Comparison of ENCODE assay signal across 9 cellular contexts in the genomic region with DNA sequence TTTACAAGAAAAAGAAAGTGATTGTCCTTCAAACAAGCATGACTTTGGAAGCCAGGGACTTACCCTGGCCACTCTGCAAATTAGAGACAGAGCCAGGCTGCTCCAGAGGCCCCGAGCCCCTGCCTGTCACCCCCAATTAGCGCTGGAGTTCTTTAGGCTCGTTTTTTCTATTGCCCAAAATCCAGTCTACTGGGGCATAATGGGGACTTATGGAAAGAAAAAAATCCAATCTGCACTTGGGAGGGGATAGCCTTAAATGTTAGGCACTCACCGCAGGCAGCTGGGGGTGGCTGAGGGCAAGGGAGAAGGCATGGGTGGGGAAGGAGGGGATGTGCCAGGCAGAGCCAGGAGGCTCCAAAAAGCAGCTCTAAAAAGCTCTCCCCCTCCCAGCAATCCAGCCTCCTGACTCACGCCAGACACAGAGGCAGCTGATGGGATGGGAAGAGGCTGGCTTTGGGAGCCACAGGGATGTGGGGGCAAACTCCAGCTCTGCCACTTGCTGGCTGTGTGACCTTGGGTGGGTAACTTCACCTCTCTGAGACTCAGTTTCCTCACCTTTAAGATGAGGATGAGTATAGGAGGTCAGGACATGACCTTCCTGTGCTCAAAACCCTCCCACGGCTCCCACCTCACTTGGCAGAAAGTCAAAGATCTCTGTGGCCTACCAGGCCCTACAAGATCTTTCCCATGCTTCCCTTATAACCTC.
DNase-seq lines count a peak whose midpoint lies in the region; ATAC-seq and TF ChIP-seq lines count a peak whose summit lies in the region.
"Had no signal": no experiment of that assay in that cellular context is flagged by ENCODE, and none has a peak within 500 bp of the region (broad histone marks: within the 10 kb centered on the region; RNA-seq: fewer than 3 reads in every experiment).

No MANE protein-coding gene starts in this region.

- 40% methylated on average over 5 of the region's 6 CpGs for WGBS in right lobe of liver (ENCODE audit: insufficient coverage, low coverage, low lambda C conversion rate, missing lambda C conversion rate)
- 48 to 56% methylated on average over 6 of the region's 6 CpGs for WGBS in tibial nerve, 2 donors

- H3K36me3 Mint-ChIP-seq in activated naive CD4-positive, alpha-beta T cell treated with anti-CD3 and anti-CD28 coated beads for 36 hours (ENCODE audit: low read depth), result no peaks in the 10 kb centered on the region
- no peaks in the 10 kb centered on the region for H3K36me3 Mint-ChIP-seq in activated naive CD8-positive, alpha-beta T cell

- H3K27me3 Mint-ChIP-seq in activated naive CD4-positive, alpha-beta T cell treated with anti-CD3 and anti-CD28 coated beads for 36 hours (ENCODE audit: low read depth), result no peaks in the 10 kb centered on the region
- H3K27me3 Mint-ChIP-seq in activated naive CD8-positive, alpha-beta T cell, result no peaks in the 10 kb centered on the region

- no peaks in the 10 kb centered on the region for H3K4me1 ChIP-seq in right lobe of liver
- peaks cover 0 to 45% (median 15%) of the 10 kb centered on the region in 4 donors for H3K4me1 ChIP-seq in tibial nerve

- peak; percentile 37 for DNase-seq in activated naive CD4-positive, alpha-beta T cell treated with anti-CD3 and anti-CD28 coated beads for 36 hours
- no peak for DNase-seq in activated naive CD4-positive, alpha-beta T cell (lab: John Stamatoyannopoulos, UW)
- DNase-seq in right lobe of liver, result no peak
- no peak for DNase-seq in tibial nerve (ENCODE audit: low spot score in 2 of 2)
- DNase-seq in RKO (ENCODE audit: low spot score), result no peak
- DNase-seq: SW 1271 had no signal

- H3K27ac Mint-ChIP-seq in activated naive CD4-positive, alpha-beta T cell treated with anti-CD3 and anti-CD28 coated beads for 36 hours, result peak overlapping the region; percentile 92
- H3K27ac Mint-ChIP-seq in activated naive CD8-positive, alpha-beta T cell, result peak overlapping the region; percentile 95

- intact Hi-C loops in activated naive CD4-positive, alpha-beta T cell treated with anti-CD3 and anti-CD28 coated beads for 36 hours (cut with micrococcal nuclease), result loop anchor here (1.0 to 5.0 kb wide), 7 partner anchors 10 to 231 kb away; a partner anchor contains a TSS
- intact Hi-C loops in right lobe of liver (cut with DNase I), result no loop called here

- TF ChIP-seq POLR2A in right lobe of liver (IDR thresholded peaks at IDR 0.05), result no peak
- no peak for TF ChIP-seq POLR2A in tibial nerve (IDR thresholded peaks at IDR 0.05)

- peaks cover 36% of the 10 kb centered on the region for H3K4me1 Mint-ChIP-seq in activated naive CD4-positive, alpha-beta T cell treated with anti-CD3 and anti-CD28 coated beads for 36 hours (ENCODE audit: low read depth)
- peaks cover 26% of the 10 kb centered on the region for H3K4me1 Mint-ChIP-seq in activated naive CD8-positive, alpha-beta T cell (ENCODE audit: low read depth)

- no peak for TF ChIP-seq CTCF in right lobe of liver (IDR thresholded peaks at IDR 0.05)
- TF ChIP-seq CTCF in tibial nerve (IDR thresholded peaks at IDR 0.05), result no peak

- H3K36me3 ChIP-seq in right lobe of liver (no peaks in the 10 kb centered on the region), tibial nerve (no peaks in the 10 kb centered on the region)

- peak overlapping the region; percentile 53 for H3K4me3 Mint-ChIP-seq in activated naive CD4-positive, alpha-beta T cell treated with anti-CD3 and anti-CD28 coated beads for 36 hours
- H3K4me3 Mint-ChIP-seq in activated naive CD8-positive, alpha-beta T cell, result peak overlapping the region; percentile 66

- CTCF ChIA-PET in activated naive CD4-positive, alpha-beta T cell treated with anti-CD3 and anti-CD28 coated beads for 36 hours (lab: Charles Lee), result interaction anchor here (0.5 to 1.6 kb wide), 5 partner anchors 10 to 147 kb away, joined by 3 to 4 read pairs (median 3); no protein-coding TSS in a partner anchor

- H3K9me3 Mint-ChIP-seq in activated naive CD4-positive, alpha-beta T cell treated with anti-CD3 and anti-CD28 coated beads for 36 hours, result no peaks in the 10 kb centered on the region
- no peaks in the 10 kb centered on the region for H3K9me3 Mint-ChIP-seq in activated naive CD8-positive, alpha-beta T cell (ENCODE audit: low read depth)

- no peaks in the 10 kb centered on the region for H3K9me3 ChIP-seq in right lobe of liver
- no peaks in the 10 kb centered on the region for H3K9me3 ChIP-seq in tibial nerve

- H3K4me3 ChIP-seq in right lobe of liver (no peak overlapping the region), tibial nerve (peak overlapping the region in 3 of 4 donors; percentile 3 to 13 (median 12))

- peak overlapping the region in 2 of 3 donors; percentile 21 to 48 for H3K27ac ChIP-seq in right lobe of liver
- peak overlapping the region; percentile 48 to 82 (median 68) for H3K27ac ChIP-seq in tibial nerve

- no peak for TF ChIP-seq EP300 in tibial nerve (IDR thresholded peaks at IDR 0.05)

- ATAC-seq in right lobe of liver (no peak), HG02938 (IDR thresholded peaks at IDR 0.05; ENCODE audit: unreplicated experiment) (no peak), HG03135 (IDR thresholded peaks at IDR 0.05; ENCODE audit: unreplicated experiment) (no peak)

- no peaks in the 10 kb centered on the region for H3K27me3 ChIP-seq in right lobe of liver
- H3K27me3 ChIP-seq in tibial nerve, result no peaks in the 10 kb centered on the region

Comparison
In these comparisons a context has a peak if more than half of its experiments do, and no peak if none do; other contexts are left out.
1. H3K4me3 ChIP-seq: peak in tibial nerve (3 of 4); none in right lobe of liver (0 of 3).